14 cellular contexts compared by ENCODE assay signal in genomic region chr2:100877555-100877954, GRCh38. TPM values are rescaled to one million over a fixed set of nuclear protein-coding genes. Genes with fewer than 3 reads are reported as not detected.
DNase-seq lines count a peak whose midpoint lies in the region; ATAC-seq and TF ChIP-seq lines count a peak whose summit lies in the region.
"Had no signal": no experiment of that assay in that cellular context is flagged by ENCODE, and none has a peak within 500 bp of the region (broad histone marks: within the 10 kb centered on the region; RNA-seq: fewer than 3 reads in every experiment).

No MANE protein-coding gene starts in this region.

- H3K23me2 ChIP-seq in H9 (ENCODE audit: insufficient read length, low read depth, low read length, poor library complexity, severe bottlenecking) = no peaks in the 10 kb centered on the region

- H3K9me3 ChIP-seq in skeletal muscle tissue (ENCODE audit: control insufficient read depth in 3 of 3, low read length in 3 of 3) (no peaks in the 10 kb centered on the region), H9 (ENCODE audit: control insufficient read depth, low read depth, low read length) (no peaks in the 10 kb centered on the region)

- intact Hi-C loops in natural killer cell (cut with micrococcal nuclease) = no loop called here

- TF ChIP-seq CTCF in astrocyte of the cerebellum (IDR thresholded peaks at IDR 0.05; ENCODE audit: low read depth, low read length, missing control alignments) (no peak), foreskin fibroblast (IDR thresholded peaks at IDR 0.05; ENCODE audit: low read depth, low read length) (no peak), GM13976 (IDR thresholded peaks at IDR 0.05; ENCODE audit: borderline replicate concordance, control extremely low read depth, extremely low read depth, insufficient read depth, missing control alignments) (no peak), natural killer cell (IDR thresholded peaks at IDR 0.05) (no peak), H9 (conservative IDR thresholded peaks at IDR 0.05) (no peak)

- no peak overlapping the region for H3K14ac ChIP-seq in H9 (ENCODE audit: insufficient read depth, low read length)

- H3K9ac ChIP-seq in skeletal muscle tissue (ENCODE audit: low read depth in 1 of 3, low read length in 3 of 3) = peak overlapping the region in 1 of 3 donors; percentile 66
- no peak overlapping the region for H3K9ac ChIP-seq in H9 (ENCODE audit: extremely low read depth, insufficient read length, low read length)

- no peak overlapping the region for H2BK12ac ChIP-seq in H9 (ENCODE audit: insufficient read length, low read depth, low read length)

- no peak overlapping the region for H2BK5ac ChIP-seq in H9 (ENCODE audit: insufficient read length, low read length)

- no peak overlapping the region for H3K56ac ChIP-seq in H9 (ENCODE audit: insufficient read length, low read depth, low read length)

- H4K8ac ChIP-seq in H9 (replicated peaks; ENCODE audit: insufficient read length, low read depth, low read length) = no peak overlapping the region

- H2AK5ac ChIP-seq in H9 (ENCODE audit: insufficient read length, low read length) = no peak overlapping the region

- H3K36me3 ChIP-seq in skeletal muscle tissue (ENCODE audit: control insufficient read depth in 3 of 3, insufficient read depth in 3 of 3, low read length in 3 of 3) = no peaks in the 10 kb centered on the region

- no peaks in the 10 kb centered on the region for H3K79me1 ChIP-seq in H9 (ENCODE audit: insufficient read depth, low read depth, low read length, poor library complexity, severe bottlenecking)

- H2BK15ac ChIP-seq in H9 (ENCODE audit: low read depth, low read length) = no peak overlapping the region

- H2BK20ac ChIP-seq in H9 (ENCODE audit: low read depth, low read length, poor library complexity, severe bottlenecking) = no peak overlapping the region

- no peak overlapping the region for H2BK120ac ChIP-seq in H9 (ENCODE audit: low read depth, low read length, poor library complexity, severe bottlenecking)

- WGBS in H9 (ENCODE audit: extremely low coverage, insufficient read length, low lambda C conversion rate) = no CpG with 5 or more reads among the region's 5 CpGs

- H3K4me3 ChIP-seq in astrocyte of the cerebellum (ENCODE audit: low read depth, low read length) (no peak overlapping the region), foreskin fibroblast (ENCODE audit: low read depth in 1 of 2, low read length in 2 of 2) (no peak overlapping the region), skeletal muscle tissue (ENCODE audit: low read length in 3 of 3) (peak overlapping the region; percentile 1 to 43 (median 22))

- no peak overlapping the region for H3K4me2 ChIP-seq in H9 (ENCODE audit: insufficient read depth, insufficient read length, low read length)

- no peak for ATAC-seq in natural killer cell
- ATAC-seq: left colon; stimulated activated naive B cell treated with anti-CD40 and anti-IgM and Interleukin-4, amounts not matched to agents 10 μg/mL and 1 μg/mL and 100 μg/mL, for 72 hours had no signal

- no peaks in the 10 kb centered on the region for H4K20me1 ChIP-seq in H9 (ENCODE audit: control insufficient read depth, insufficient read depth, insufficient read length)

- H3K79me2 ChIP-seq in H9 (ENCODE audit: insufficient read depth, low read length) = no peaks in the 10 kb centered on the region

- no peak overlapping the region for H4K91ac ChIP-seq in H9 (ENCODE audit: insufficient read length, low read depth, low read length)

- peak overlapping the region; percentile 36 for H3K27ac ChIP-seq in skeletal muscle tissue (ENCODE audit: low read depth, low read length)
- H3K27ac ChIP-seq in H9 (ENCODE audit: insufficient read length, low read depth, low read length) = no peak overlapping the region

- H3K27me3 Mint-ChIP-seq in natural killer cell (ENCODE audit: low read depth in 2 of 2) (peaks cover 3 to 6% of the 10 kb centered on the region in 2 donors), H9 (ENCODE audit: low read depth) (peaks cover under 1% of the 10 kb centered on the region; the same call in 1 of the 2 replicates)

- H3K36me3 Mint-ChIP-seq in natural killer cell (no peaks in the 10 kb centered on the region), H9 (ENCODE audit: insufficient read depth in 1 of 3, low read depth in 3 of 3) (no peaks in the 10 kb centered on the region)
- H3K36me3 Mint-ChIP-seq: stimulated activated naive B cell treated with anti-CD40 and anti-IgM and Interleukin-4, amounts not matched to agents 10 μg/mL and 1 μg/mL and 100 μg/mL, for 72 hours had no signal

- no peak overlapping the region for H3K4me3 Mint-ChIP-seq in natural killer cell
- no peak overlapping the region for H3K4me3 Mint-ChIP-seq in H9
- H3K4me3 Mint-ChIP-seq: stimulated activated naive B cell treated with anti-CD40 and anti-IgM and Interleukin-4, amounts not matched to agents 10 μg/mL and 1 μg/mL and 100 μg/mL, for 72 hours had no signal

- no peak overlapping the region for H2AFZ ChIP-seq in H9 (ENCODE audit: low read length)

- H3K27ac Mint-ChIP-seq in natural killer cell (no peak overlapping the region), H9 (no peak overlapping the region)
- H3K27ac Mint-ChIP-seq: stimulated activated naive B cell treated with anti-CD40 and anti-IgM and Interleukin-4, amounts not matched to agents 10 μg/mL and 1 μg/mL and 100 μg/mL, for 72 hours had no signal

- H3T11ph ChIP-seq in H9 (ENCODE audit: low read length) = no peak overlapping the region

- no peak overlapping the region for H3K23ac ChIP-seq in H9 (ENCODE audit: insufficient read length, low read depth, low read length)

- in situ Hi-C loops in astrocyte of the cerebellum (cut with HindIII; ENCODE audit: low sequenced_read_pairs) (no loop called here), GM13976 (cut with MboI; ENCODE audit: low sequenced_read_pairs, unreplicated experiment) (no loop called here)

- no peak overlapping the region for H3K4ac ChIP-seq in H9 (ENCODE audit: low read depth, low read length)

- H3K9me3 Mint-ChIP-seq in natural killer cell = no peaks in the 10 kb centered on the region
- no peaks in the 10 kb centered on the region for H3K9me3 Mint-ChIP-seq in H9
- H3K9me3 Mint-ChIP-seq: stimulated activated naive B cell treated with anti-CD40 and anti-IgM and Interleukin-4, amounts not matched to agents 10 μg/mL and 1 μg/mL and 100 μg/mL, for 72 hours had no signal

- DNase-seq in HS-27A (ENCODE audit: low read depth) (peak; percentile 52), astrocyte of the cerebellum (ENCODE audit: low read depth) (peak; percentile 18), foreskin fibroblast (peak; percentile 61 to 71), GM13976 (ENCODE audit: low spot score) (no peak), natural killer cell (no peak), H9 (no peak)
- DNase-seq in stimulated activated naive CD4-positive, alpha-beta T cell (lab: John Stamatoyannopoulos, UW) = no peak
- DNase-seq: erythroblast; Kasumi-1; left colon; NCI-H510A; stimulated activated CD4-positive, alpha-beta T cell treated with anti-CD3 and anti-CD28 coated beads, Interleukin-2, amount 100 ng/mL, for 24 hours; stimulated activated naive B cell treated with anti-CD40 and anti-IgM and Interleukin-4, amounts not matched to agents 10 μg/mL and 1 μg/mL and 100 μg/mL, for 72 hours had no signal

- no peaks in the 10 kb centered on the region for H3K4me1 Mint-ChIP-seq in natural killer cell
- H3K4me1 Mint-ChIP-seq in H9 = peaks cover 15 to 33% of the 10 kb centered on the region in 2 experiments
- H3K4me1 Mint-ChIP-seq: stimulated activated naive B cell treated with anti-CD40 and anti-IgM and Interleukin-4, amounts not matched to agents 10 μg/mL and 1 μg/mL and 100 μg/mL, for 72 hours had no signal

- no peak overlapping the region for H3K18ac ChIP-seq in H9 (ENCODE audit: insufficient read length, low read depth, low read length)

- H4K5ac ChIP-seq in H9 (ENCODE audit: insufficient read length, low read depth, low read length) = no peak overlapping the region

- no peaks in the 10 kb centered on the region for H3K27me3 ChIP-seq in skeletal muscle tissue (ENCODE audit: control insufficient read depth in 3 of 3, insufficient read depth in 3 of 3, low read length in 3 of 3)
- H3K27me3 ChIP-seq in H9 (ENCODE audit: insufficient read depth, low read length) = no peaks in the 10 kb centered on the region

- H3K4me1 ChIP-seq in skeletal muscle tissue (ENCODE audit: control insufficient read depth in 3 of 3, insufficient read depth in 3 of 3, low read length in 3 of 3) = peaks cover 9 to 16% (median 11%) of the 10 kb centered on the region in 3 donors
- peaks cover 3% of the 10 kb centered on the region; the same call in 1 of the 2 replicates for H3K4me1 ChIP-seq in H9 (ENCODE audit: insufficient read depth, low read length)

RNA-seq across cellular contexts. Expression of gene NPAS2, which starts 57.6 kb away (rescaled TPM):
- total RNA-seq in skeletal muscle tissue = 7.8 TPM
- not detected for total RNA-seq in natural killer cell
- total RNA-seq in H9 (2021) = 1.1 and 1.3 TPM in 2 replicates

Comparison
In these comparisons a context has a peak if more than half of its experiments do, and no peak if none do; other contexts are left out.
1. DNase-seq: peak in HS-27A (single experiment), astrocyte of the cerebellum (single experiment) and foreskin fibroblast (2 of 2); none in GM13976 (single experiment), stimulated activated naive CD4-positive, alpha-beta T cell (0 of 6), natural killer cell (single experiment) and H9 (single experiment).
2. H3K4me3 ChIP-seq: peak in skeletal muscle tissue (3 of 3); none in astrocyte of the cerebellum (single experiment) and foreskin fibroblast (0 of 2).